15 cellular contexts compared by ENCODE assay signal in the genomic region with DNA sequence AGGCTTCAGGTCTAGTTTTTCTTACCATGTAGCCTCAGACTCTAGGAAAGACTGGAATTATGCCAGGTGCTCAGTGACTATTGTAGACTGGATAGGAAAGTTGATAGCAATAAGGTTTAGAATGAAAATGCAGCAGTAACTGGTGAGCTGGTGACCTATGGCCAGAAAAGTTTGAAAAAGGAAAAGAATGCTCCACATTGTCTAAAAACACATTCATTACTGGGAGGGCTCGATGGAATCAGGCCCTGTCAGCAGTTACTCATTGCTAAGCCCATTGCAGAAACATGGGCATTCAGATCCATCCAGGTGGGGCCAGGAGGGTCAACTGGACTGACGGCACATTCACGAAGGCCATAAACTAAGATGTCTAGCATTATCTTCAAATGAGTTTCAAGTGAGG. TPM values are rescaled to one million over a fixed set of nuclear protein-coding genes. Genes with fewer than 3 reads are reported as not detected.
A peak's percentile ranks its signal among the peaks of the same experiment; 100 is the strongest.
DNase-seq lines count a peak whose midpoint lies in the region; ATAC-seq, FAIRE-seq and TF ChIP-seq lines count a peak whose summit lies in the region.
"Had no signal": no experiment of that assay in that cellular context is flagged by ENCODE, and none has a peak within 500 bp of the region (broad histone marks: within the 10 kb centered on the region; RNA-seq: fewer than 3 reads in every experiment).

No MANE protein-coding gene starts in this region.

- TF ChIP-seq CTCF in A549 (IDR thresholded peaks at IDR 0.05) (no peak), WTC11 (IDR thresholded peaks at IDR 0.05) (no peak), GM13976 (IDR thresholded peaks at IDR 0.05; ENCODE audit: borderline replicate concordance, control extremely low read depth, extremely low read depth, insufficient read depth, missing control alignments) (no peak)
- TF ChIP-seq CTCF in CD8-positive, alpha-beta T cell (IDR thresholded peaks at IDR 0.05): no peak

- DNase-seq in A549 (ENCODE audit: low read depth in 1 of 2, low spot score in 1 of 2) (no peak), WTC11 (ENCODE audit: low spot score) (no peak), GM13976 (ENCODE audit: low spot score) (no peak), NCI-H748 treated with DMSO at 0.1 percent for 48 hours (lab: John Stamatoyannopoulos, UW) (no peak)
- no peak for DNase-seq in CD8-positive, alpha-beta T cell
- DNase-seq: activated CD4-positive, CD25-positive, alpha-beta regulatory T cell; C1 segment of cervical spinal cord; NCI-H1092 treated with DMSO at 0.1 percent for 48 hours; NCI-H345; retina had no signal

- peaks cover 84% of the 10 kb centered on the region for H3K4me1 Mint-ChIP-seq in CD8-positive, alpha-beta T cell (ENCODE audit: low read depth)
- H3K4me1 Mint-ChIP-seq in activated naive CD8-positive, alpha-beta T cell (ENCODE audit: low read depth): peaks cover 86% of the 10 kb centered on the region
- no peaks in the 10 kb centered on the region for H3K4me1 Mint-ChIP-seq in WTC11

- 72% methylated on average over 3 of the region's 3 CpGs for WGBS in A549 (ENCODE audit: missing lambda C conversion rate)

- H3K27ac ChIP-seq in A549: 0 out of 6 replicates have a peak overlapping the region, but pooled peaks of 1 of the 2 experiments have one; percentile 26
- peak overlapping the region; percentile 18 for H3K27ac ChIP-seq in CD8-positive, alpha-beta T cell (ENCODE audit: low read depth, low read length)
- H3K27ac ChIP-seq in muscle layer of colon (ENCODE audit: low read depth, low read length): peak overlapping the region; percentile 35

- POLR2A ChIA-PET in A549 (lab: Yijun Ruan, JAX) (no interaction called here), WTC11 (lab: Charles Lee) (no interaction called here)
- POLR2A ChIA-PET in CD8-positive, alpha-beta T cell (lab: Charles Lee): interaction anchor here (0.7 to 10.1 kb wide), 3 partner anchors 9 to 21 kb away, joined by 3 to 108 read pairs (median 3); a partner anchor contains a TSS

- no peak for TF ChIP-seq RAD21 in A549 (conservative IDR thresholded peaks at IDR 0.05 in 1 of 2, IDR thresholded peaks at IDR 0.05 in 1 of 2)

- CTCF ChIA-PET in A549 (lab: Yijun Ruan, JAX) (no interaction called here), WTC11 (lab: Charles Lee) (no interaction called here)
- CTCF ChIA-PET in CD8-positive, alpha-beta T cell (lab: Charles Lee): interaction anchor here (0.8 kb wide), 1 partner anchor 76 kb away, joined by 4 read pairs; no protein-coding TSS in a partner anchor

- peak overlapping the region; percentile 30 for H3K4me3 Mint-ChIP-seq in CD8-positive, alpha-beta T cell
- H3K4me3 Mint-ChIP-seq in activated naive CD8-positive, alpha-beta T cell: peak overlapping the region; percentile 55
- no peak overlapping the region for H3K4me3 Mint-ChIP-seq in WTC11

- H3K36me3 ChIP-seq in CD8-positive, alpha-beta T cell (ENCODE audit: insufficient read depth, low read length): no peaks in the 10 kb centered on the region
- H3K36me3 ChIP-seq in muscle layer of colon (ENCODE audit: insufficient read depth, low read length): no peaks in the 10 kb centered on the region

- intact Hi-C loops in CD8-positive, alpha-beta T cell (cut with DNase I, micrococcal nuclease): no loop called here

- no peaks in the 10 kb centered on the region for H3K27me3 Mint-ChIP-seq in CD8-positive, alpha-beta T cell (ENCODE audit: low read depth)
- H3K27me3 Mint-ChIP-seq in activated naive CD8-positive, alpha-beta T cell: no peaks in the 10 kb centered on the region
- H3K27me3 Mint-ChIP-seq in WTC11 (ENCODE audit: low read depth): no peaks in the 10 kb centered on the region

- FAIRE-seq in A549 (lab: Jason Lieb, UNC): no peak
- FAIRE-seq: endothelial cell of umbilical vein, GM12892 had no signal

- no peak for ATAC-seq in A549
- no peak for ATAC-seq in CD8-positive, alpha-beta T cell
- no peak for ATAC-seq in HG03097 (IDR thresholded peaks at IDR 0.05; ENCODE audit: low FRiP score, unreplicated experiment)
- ATAC-seq in WTC11: no peak

- H3K9me3 Mint-ChIP-seq in CD8-positive, alpha-beta T cell: no peaks in the 10 kb centered on the region
- no peaks in the 10 kb centered on the region for H3K9me3 Mint-ChIP-seq in activated naive CD8-positive, alpha-beta T cell (ENCODE audit: low read depth)
- no peaks in the 10 kb centered on the region for H3K9me3 Mint-ChIP-seq in WTC11

- H3K4me1 ChIP-seq in A549: peaks cover 29% of the 10 kb centered on the region
- H3K4me1 ChIP-seq in CD8-positive, alpha-beta T cell (ENCODE audit: insufficient read depth, low read length): peaks cover 76% of the 10 kb centered on the region
- H3K4me1 ChIP-seq in muscle layer of colon (ENCODE audit: insufficient read depth, low read length): peaks cover 30% of the 10 kb centered on the region

- H3K4me3 ChIP-seq in A549 (no peak overlapping the region), muscle layer of colon (ENCODE audit: low read depth in 1 of 2, low read length in 2 of 2) (no peak overlapping the region)
- H3K4me3 ChIP-seq in CD8-positive, alpha-beta T cell (ENCODE audit: low read depth, low read length): no peak overlapping the region

- no peak for TF ChIP-seq EP300 in A549 (IDR thresholded peaks at IDR 0.05)

- no peaks in the 10 kb centered on the region for H3K27me3 ChIP-seq in CD8-positive, alpha-beta T cell (ENCODE audit: insufficient read depth, low read length)
- H3K27me3 ChIP-seq in muscle layer of colon (ENCODE audit: control insufficient read depth in 1 of 2, insufficient read depth in 2 of 2, low read length in 2 of 2): no peaks in the 10 kb centered on the region

- H3K4me2 ChIP-seq in A549: peak overlapping the region; percentile 1; the same call in 1 of the 3 replicates

- H3K9me3 ChIP-seq in A549 (no peaks in the 10 kb centered on the region), muscle layer of colon (ENCODE audit: low read length) (no peaks in the 10 kb centered on the region)
- no peaks in the 10 kb centered on the region for H3K9me3 ChIP-seq in CD8-positive, alpha-beta T cell (ENCODE audit: low read length)

- in situ Hi-C loops in GM13976 (cut with MboI; ENCODE audit: low sequenced_read_pairs, unreplicated experiment): no loop called here

- no peak for TF ChIP-seq POLR2A in A549 (IDR thresholded peaks at IDR 0.05; ENCODE audit: low read length)

- no peak overlapping the region for H3K9ac ChIP-seq in muscle layer of colon (ENCODE audit: low read length)

- peaks cover 15% of the 10 kb centered on the region for H3K36me3 Mint-ChIP-seq in CD8-positive, alpha-beta T cell
- H3K36me3 Mint-ChIP-seq in activated naive CD8-positive, alpha-beta T cell: peaks cover 4% of the 10 kb centered on the region
- no peaks in the 10 kb centered on the region for H3K36me3 Mint-ChIP-seq in WTC11

- peak overlapping the region; percentile 81 for H3K27ac Mint-ChIP-seq in CD8-positive, alpha-beta T cell
- H3K27ac Mint-ChIP-seq in activated naive CD8-positive, alpha-beta T cell: peak overlapping the region; percentile 93
- no peak overlapping the region for H3K27ac Mint-ChIP-seq in WTC11

TF ChIP-seq in A549, 52 proteins besides CTCF, POLR2A, EP300 and RAD21:
- TF ChIP-seq, protein P1, sequence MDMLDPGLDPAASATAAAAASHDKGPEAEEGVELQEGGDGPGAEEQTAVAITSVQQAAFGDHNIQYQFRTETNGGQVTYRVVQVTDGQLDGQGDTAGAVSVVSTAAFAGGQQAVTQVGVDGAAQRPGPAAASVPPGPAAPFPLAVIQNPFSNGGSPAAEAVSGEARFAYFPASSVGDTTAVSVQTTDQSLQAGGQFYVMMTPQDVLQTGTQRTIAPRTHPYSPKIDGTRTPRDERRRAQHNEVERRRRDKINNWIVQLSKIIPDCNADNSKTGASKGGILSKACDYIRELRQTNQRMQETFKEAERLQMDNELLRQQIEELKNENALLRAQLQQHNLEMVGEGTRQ (IDR thresholded peaks at IDR 0.05): no peak

TF ChIP-seq in WTC11, 78 proteins besides CTCF, POLR2A, EP300 and RAD21 (continues in another document):
- TF ChIP-seq, protein P2, sequence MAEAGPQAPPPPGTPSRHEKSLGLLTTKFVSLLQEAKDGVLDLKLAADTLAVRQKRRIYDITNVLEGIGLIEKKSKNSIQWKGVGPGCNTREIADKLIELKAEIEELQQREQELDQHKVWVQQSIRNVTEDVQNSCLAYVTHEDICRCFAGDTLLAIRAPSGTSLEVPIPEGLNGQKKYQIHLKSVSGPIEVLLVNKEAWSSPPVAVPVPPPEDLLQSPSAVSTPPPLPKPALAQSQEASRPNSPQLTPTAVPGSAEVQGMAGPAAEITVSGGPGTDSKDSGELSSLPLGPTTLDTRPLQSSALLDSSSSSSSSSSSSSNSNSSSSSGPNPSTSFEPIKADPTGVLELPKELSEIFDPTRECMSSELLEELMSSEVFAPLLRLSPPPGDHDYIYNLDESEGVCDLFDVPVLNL (CRISPR knock-in tag; IDR thresholded peaks at IDR 0.05; ENCODE audit: borderline replicate concordance, low read depth): no peak
- TF ChIP-seq ZBTB21 (CRISPR knock-in tag; IDR thresholded peaks at IDR 0.05; ENCODE audit: borderline replicate concordance) (no peak), MYBL2 (CRISPR knock-in tag; IDR thresholded peaks at IDR 0.05) (no peak), KAT7 (CRISPR knock-in tag; IDR thresholded peaks at IDR 0.05; ENCODE audit: borderline replicate concordance) (no peak), ZNF396 (CRISPR knock-in tag; IDR thresholded peaks at IDR 0.05; ENCODE audit: borderline replicate concordance) (no peak)

RNA-seq across cellular contexts. Expression of a gene that starts 8.7 kb away (rescaled TPM):
- polyA plus RNA-seq in A549 (2011; rRNA removed) (92.5 and 114 TPM in 2 replicates), A549 (2017; fragmentation: RNase III; extraction: RNeasy Plus Mini Kit Qiagen cat#74134 plus additional on column Dnase treatment) (59.6 to 60.5 TPM (median 59.9 TPM) in 3 replicates)
- polyA plus RNA-seq in A549 (2012; cell fraction: cytosol; rRNA removed): 38.1 and 53.4 TPM in 2 replicates
- polyA plus RNA-seq in A549 (2012; cell fraction: nucleus; rRNA removed): 23.1 and 23.7 TPM in 2 replicates
- 330 and 339 TPM in 2 replicates for polyA minus RNA-seq in A549 (2011; rRNA and poly(A)+ RNA removed)
- total RNA-seq in CD8-positive, alpha-beta T cell: 100 to 1,000 TPM; 515 to 529 TPM
- total RNA-seq in WTC11 (2021): 16.0 to 20.4 TPM (median 17.8 TPM) in 3 replicates

Comparison
In these comparisons a context has a peak if more than half of its experiments do, and no peak if none do; other contexts are left out.
1. RNA of a gene that starts 8.7 kb away (total RNA-seq): 515 to 529 TPM in CD8-positive, alpha-beta T cell; 16.0 to 20.4 TPM in WTC11; every median in the first group is over 10 times any median in the second.